In the genomic region with DNA sequence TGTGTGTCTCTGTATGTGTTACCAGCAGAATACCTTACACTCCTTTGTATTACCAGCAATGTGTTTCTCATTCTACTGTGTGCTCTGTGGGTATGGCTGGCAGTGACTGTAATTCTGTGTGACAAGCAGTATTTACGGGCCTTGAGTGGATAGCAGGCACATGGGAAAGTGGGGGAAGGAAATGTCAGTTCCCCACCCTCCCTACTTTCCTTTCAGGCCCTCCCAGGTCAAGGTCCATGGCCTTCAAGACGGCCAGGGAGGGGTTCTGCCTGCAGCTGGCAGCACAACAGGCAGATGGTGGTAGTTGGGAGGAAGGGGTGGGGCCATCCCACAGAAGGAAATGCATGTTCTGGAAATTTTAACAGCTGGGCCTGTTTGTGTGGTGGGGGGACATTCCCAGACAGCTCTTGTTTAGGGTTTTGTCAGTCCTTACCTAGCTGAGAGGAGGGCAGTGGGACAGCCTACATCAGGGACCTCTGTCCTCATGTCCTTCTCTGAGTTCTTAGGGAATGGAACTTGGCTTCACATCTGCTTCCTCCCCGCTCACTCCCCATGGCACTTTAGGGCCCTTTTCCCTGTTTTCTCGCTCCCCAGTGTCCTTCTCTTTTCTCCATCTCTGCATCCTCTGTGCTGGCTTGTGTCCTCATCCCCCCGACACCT, we compare ENCODE assay signal across 8 cellular contexts. TPM values are rescaled to one million over a fixed set of nuclear protein-coding genes. Genes with fewer than 3 reads are reported as not detected.
DNase-seq lines count a peak whose midpoint lies in the region; ATAC-seq and TF ChIP-seq lines count a peak whose summit lies in the region.

No MANE protein-coding gene starts in this region.

- ATAC-seq in mucosa of descending colon: peak; percentile 86
- no peak for ATAC-seq in HG02970 (IDR thresholded peaks at IDR 0.05; ENCODE audit: low FRiP score, unreplicated experiment)
- no peak for ATAC-seq in HG03097 (IDR thresholded peaks at IDR 0.05; ENCODE audit: low FRiP score, unreplicated experiment)

- H3K4me3 ChIP-seq in ACC112 (ENCODE audit: low read depth, low read length): no peak overlapping the region
- H3K4me3 ChIP-seq in mucosa of descending colon: no peak overlapping the region

- peaks cover 40% of the 10 kb centered on the region for H3K4me1 ChIP-seq in ACC112 (ENCODE audit: control insufficient read depth, insufficient read depth, low read length, unreplicated experiment)
- H3K4me1 ChIP-seq in mucosa of descending colon (ENCODE audit: low read depth): peaks cover 64% of the 10 kb centered on the region

- no peak overlapping the region for H2AFZ ChIP-seq in ACC112 (ENCODE audit: low read length, unreplicated experiment)

- TF ChIP-seq CTCF in HFFc6 (IDR thresholded peaks at IDR 0.05) (no peak), brain (conservative IDR thresholded peaks at IDR 0.05) (no peak), mucosa of descending colon (IDR thresholded peaks at IDR 0.05) (no peak)

- H3K36me3 Mint-ChIP-seq in HFFc6 (ENCODE audit: low read depth) (peaks cover 32% of the 10 kb centered on the region), brain (peaks cover 9% of the 10 kb centered on the region)

- H3K27ac Mint-ChIP-seq in HFFc6 (peak overlapping the region; percentile 94), brain (peak overlapping the region in 4 of 5 experiments; percentile 48 to 86 (median 77))

- no peaks in the 10 kb centered on the region for H3K9me3 ChIP-seq in mucosa of descending colon

- H3K9me3 Mint-ChIP-seq in HFFc6 (no peaks in the 10 kb centered on the region), brain (no peaks in the 10 kb centered on the region)

- DNase-seq in HFFc6: no peak
- peak; percentile 86 to 94 (median 91) for DNase-seq in mucosa of descending colon
- no peak for DNase-seq in GM19240 (ENCODE audit: insufficient read length, low spot score)
- DNase-seq in inferior parietal cortex (ENCODE audit: extremely low spot score): no peak

- intact Hi-C loops in mucosa of descending colon (cut with DNase I, micrococcal nuclease): no loop called here

- H3K27me3 Mint-ChIP-seq in HFFc6 (ENCODE audit: insufficient read depth): peaks cover 14% of the 10 kb centered on the region
- no peaks in the 10 kb centered on the region for H3K27me3 Mint-ChIP-seq in brain

- no peaks in the 10 kb centered on the region for H3K27me3 ChIP-seq in ACC112 (ENCODE audit: insufficient read depth, low read length)

- H3K79me2 ChIP-seq in ACC112 (ENCODE audit: control insufficient read depth, insufficient read depth, low read length, unreplicated experiment): no peaks in the 10 kb centered on the region

- H3K27ac ChIP-seq in ACC112 (ENCODE audit: low read depth, low read length): peak overlapping the region; percentile 99

- no peak overlapping the region for H3K4me3 Mint-ChIP-seq in HFFc6
- H3K4me3 Mint-ChIP-seq in brain: no peak overlapping the region

- H3K36me3 ChIP-seq in ACC112 (ENCODE audit: insufficient read depth, low read length) (no peaks in the 10 kb centered on the region), mucosa of descending colon (ENCODE audit: low read depth) (peaks cover 3% of the 10 kb centered on the region)

- H3K4me1 Mint-ChIP-seq in HFFc6 (ENCODE audit: low read depth) (peaks cover 80% of the 10 kb centered on the region), brain (peaks cover 44% of the 10 kb centered on the region)

RNA-seq across cellular contexts. Expression of gene TNIP1, which starts 14.6 kb away (rescaled TPM):
- 100 to 1,000 TPM in 1 of 6 experiments, 10 to 100 TPM in 5; 81.5 to 105 (median 89.5) TPM for total RNA-seq in HFFc6 (2021; fragmentation: NEBNext Ultra II Directional; extraction: Animal tissue kit (Norgen Biotek cat#: 25700))
- 44.4 TPM for polyA plus RNA-seq in brain (ENCODE audit: insufficient read depth, low read depth, low replicate concordance)
- 100 to 1,000 TPM; 140 to 218 (median 156) TPM for total RNA-seq in mucosa of descending colon

Comparison
In these comparisons a context has a peak if more than half of its experiments do, and no peak if none do; other contexts are left out.
1. DNase-seq: peak in mucosa of descending colon (3 of 3); none in HFFc6 (single experiment), GM19240 (single experiment) and inferior parietal cortex (single experiment).